Comparison of ENCODE assay signal across 8 cellular contexts in the genomic region with DNA sequence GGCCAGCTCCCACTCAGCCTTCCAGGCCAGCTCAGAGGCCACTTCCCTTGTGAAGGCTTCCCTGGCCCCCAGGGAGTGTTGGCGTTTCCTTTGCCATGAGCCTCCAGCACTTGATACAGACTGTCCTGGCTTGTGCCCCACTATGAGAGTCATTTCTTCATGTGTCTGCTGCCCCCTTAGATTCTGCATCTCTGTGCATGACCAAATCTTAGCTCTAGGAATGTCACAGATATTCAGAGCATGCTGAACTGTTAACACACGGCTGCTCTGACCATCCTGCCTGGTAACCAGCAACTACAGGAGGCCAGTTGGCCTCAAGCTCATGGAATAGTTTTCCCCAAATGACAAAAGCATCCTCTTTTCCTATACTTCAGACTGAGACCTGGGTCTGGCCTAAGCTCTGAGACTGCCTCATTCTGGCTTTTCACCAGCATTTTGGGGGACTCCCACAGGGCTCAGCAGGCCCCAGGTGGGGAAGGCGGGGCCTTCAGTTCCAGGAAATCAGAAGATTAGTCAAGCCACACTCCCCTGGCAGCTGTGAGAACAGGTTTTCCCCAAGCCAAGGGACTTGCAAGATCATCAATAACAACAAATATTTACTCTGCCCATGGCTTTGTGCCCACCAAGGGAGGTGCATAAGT.
DNase-seq lines count a peak whose midpoint lies in the region; ATAC-seq lines count a peak whose summit lies in the region.

No MANE protein-coding gene starts in this region.

- H3K4me1 Mint-ChIP-seq in activated CD4-positive, alpha-beta T cell treated with anti-CD3 and anti-CD28 coated beads, Interleukin-2, amount 10 ng/mL, durations not matched to agents 24 days and 14 days: peaks cover 82% of the 10 kb centered on the region
- H3K4me1 Mint-ChIP-seq in stimulated activated naive CD8-positive, alpha-beta T cell treated with anti-CD3 and anti-CD28 coated beads, Interleukin-15, Interleukin-2, amounts not matched to agents 100 ng/mL and 50 ng/mL, for 24 hours (ENCODE audit: low read depth): peaks cover 93% of the 10 kb centered on the region

- intact Hi-C loops in activated CD4-positive, alpha-beta T cell treated with anti-CD3 and anti-CD28 coated beads, Interleukin-2, amount 10 ng/mL, durations not matched to agents 24 days and 14 days (cut with micrococcal nuclease): loop anchor here (2.0 kb wide), 1 partner anchor 140 kb away; no protein-coding TSS in a partner anchor

- no peaks in the 10 kb centered on the region for H3K27me3 Mint-ChIP-seq in activated CD4-positive, alpha-beta T cell treated with anti-CD3 and anti-CD28 coated beads, Interleukin-2, amount 10 ng/mL, durations not matched to agents 24 days and 14 days
- no peaks in the 10 kb centered on the region for H3K27me3 Mint-ChIP-seq in stimulated activated naive CD8-positive, alpha-beta T cell treated with anti-CD3 and anti-CD28 coated beads, Interleukin-15, Interleukin-2, amounts not matched to agents 100 ng/mL and 50 ng/mL, for 24 hours

- ATAC-seq in GM18520 (IDR thresholded peaks at IDR 0.05; ENCODE audit: unreplicated experiment): peak; percentile 54
- peak; percentile 49 for ATAC-seq in HG03097 (IDR thresholded peaks at IDR 0.05; ENCODE audit: low FRiP score, unreplicated experiment)
- no peak for ATAC-seq in HG02970 (IDR thresholded peaks at IDR 0.05; ENCODE audit: low FRiP score, unreplicated experiment)

- H3K36me3 Mint-ChIP-seq in activated CD4-positive, alpha-beta T cell treated with anti-CD3 and anti-CD28 coated beads, Interleukin-2, amount 10 ng/mL, durations not matched to agents 24 days and 14 days (ENCODE audit: low read depth): no peaks in the 10 kb centered on the region
- H3K36me3 Mint-ChIP-seq in stimulated activated naive CD8-positive, alpha-beta T cell treated with anti-CD3 and anti-CD28 coated beads, Interleukin-15, Interleukin-2, amounts not matched to agents 100 ng/mL and 50 ng/mL, for 24 hours (ENCODE audit: low read depth): no peaks in the 10 kb centered on the region

- H3K9me3 Mint-ChIP-seq in activated CD4-positive, alpha-beta T cell treated with anti-CD3 and anti-CD28 coated beads, Interleukin-2, amount 10 ng/mL, durations not matched to agents 24 days and 14 days: peaks cover 6% of the 10 kb centered on the region
- H3K9me3 Mint-ChIP-seq in stimulated activated naive CD8-positive, alpha-beta T cell treated with anti-CD3 and anti-CD28 coated beads, Interleukin-15, Interleukin-2, amounts not matched to agents 100 ng/mL and 50 ng/mL, for 24 hours: no peaks in the 10 kb centered on the region

- peak; percentile 92 for DNase-seq in activated CD4-positive, alpha-beta T cell treated with anti-CD3 and anti-CD28 coated beads, Interleukin-2, amount 10 ng/mL, durations not matched to agents 24 days and 14 days
- DNase-seq in epithelial cell of prostate (ENCODE audit: low read depth, low spot score) (peak; percentile 12), NCI-H526 treated with DMSO at 0.1 percent for 48 hours (lab: John Stamatoyannopoulos, UW) (no peak), D341Med (ENCODE audit: low spot score) (no peak)

- H3K4me3 Mint-ChIP-seq in activated CD4-positive, alpha-beta T cell treated with anti-CD3 and anti-CD28 coated beads, Interleukin-2, amount 10 ng/mL, durations not matched to agents 24 days and 14 days: peak overlapping the region; percentile 64
- H3K4me3 Mint-ChIP-seq in stimulated activated naive CD8-positive, alpha-beta T cell treated with anti-CD3 and anti-CD28 coated beads, Interleukin-15, Interleukin-2, amounts not matched to agents 100 ng/mL and 50 ng/mL, for 24 hours: peak overlapping the region; percentile 7

- H3K27ac ChIP-seq in epithelial cell of prostate: no peak overlapping the region

- peak overlapping the region; percentile 88 for H3K27ac Mint-ChIP-seq in activated CD4-positive, alpha-beta T cell treated with anti-CD3 and anti-CD28 coated beads, Interleukin-2, amount 10 ng/mL, durations not matched to agents 24 days and 14 days
- H3K27ac Mint-ChIP-seq in stimulated activated naive CD8-positive, alpha-beta T cell treated with anti-CD3 and anti-CD28 coated beads, Interleukin-15, Interleukin-2, amounts not matched to agents 100 ng/mL and 50 ng/mL, for 24 hours: peak overlapping the region; percentile 94

Comparison
In these comparisons a context has a peak if more than half of its experiments do, and no peak if none do; other contexts are left out.
1. DNase-seq: peak in activated CD4-positive, alpha-beta T cell treated with anti-CD3 and anti-CD28 coated beads, Interleukin-2, amount 10 ng/mL, durations not matched to agents 24 days and 14 days (single experiment) and epithelial cell of prostate (single experiment); none in NCI-H526 treated with DMSO at 0.1 percent for 48 hours (single experiment) and D341Med (single experiment).